8 cellular contexts compared by ENCODE assay signal in the genomic region with DNA sequence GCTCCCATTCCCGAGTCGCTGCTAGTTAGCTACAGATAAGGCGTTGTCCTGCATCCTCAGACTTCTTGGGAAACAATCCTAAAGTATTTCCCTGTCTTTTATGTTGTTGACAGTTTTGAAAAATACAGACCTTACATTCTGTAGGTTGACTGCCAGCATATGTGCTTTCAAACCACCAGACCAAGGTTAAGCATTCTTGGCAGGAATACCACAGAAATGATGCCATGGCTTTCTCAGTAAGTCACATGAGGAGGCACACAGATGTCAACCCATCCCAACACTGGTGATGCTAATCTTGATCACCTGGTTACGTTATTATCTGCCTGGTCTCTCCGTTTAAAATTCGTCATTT. TPM values are rescaled to one million over a fixed set of nuclear protein-coding genes. Genes with fewer than 3 reads are reported as not detected.
DNase-seq lines count a peak whose midpoint lies in the region; ATAC-seq and TF ChIP-seq lines count a peak whose summit lies in the region.

No MANE protein-coding gene starts in this region.

- peak overlapping the region; percentile 89 for H3K27ac ChIP-seq in psoas muscle

- no peaks in the 10 kb centered on the region for H3K9me3 ChIP-seq in psoas muscle

- intact Hi-C loops in psoas muscle (cut with DNase I), result loop anchor here in 1 of 2 donors (2.0 kb wide), 2 partner anchors 47 to 67 kb away; a partner anchor contains a TSS

- peaks cover 0 to 24% of the 10 kb centered on the region in 2 donors for H3K36me3 ChIP-seq in psoas muscle (ENCODE audit: insufficient read depth in 1 of 2, low read depth in 1 of 2)

- H3K4me3 ChIP-seq in psoas muscle, result peak overlapping the region; percentile 86

- peak in 1 of 4 donors; percentile 24 for ATAC-seq in psoas muscle
- no peak for ATAC-seq in GM21786 (IDR thresholded peaks at IDR 0.05; ENCODE audit: unreplicated experiment)
- no peak for ATAC-seq in GM21526 (IDR thresholded peaks at IDR 0.05; ENCODE audit: low FRiP score, unreplicated experiment)

- no peaks in the 10 kb centered on the region for H3K27me3 ChIP-seq in psoas muscle (ENCODE audit: insufficient read depth in 3 of 3, low read length in 2 of 3)

- DNase-seq in GM03348 (ENCODE audit: low spot score), result peak; percentile 50
- DNase-seq in RPMI7951 (ENCODE audit: low read depth), result peak; percentile 31
- peak; percentile 38 for DNase-seq in fibroblast of gingiva (ENCODE audit: low read depth)
- no peak for DNase-seq in psoas muscle
- DNase-seq in NCI-H82 (lab: John Stamatoyannopoulos, UW), result no peak
- no peak for DNase-seq in NCI-H1092 treated with DMSO at 0.1 percent for 48 hours (lab: John Stamatoyannopoulos, UW)

- TF ChIP-seq CTCF in psoas muscle (IDR thresholded peaks at IDR 0.05), result no peak

- 18 to 24% (median 19%) methylated on average over 6 of the region's 6 CpGs for WGBS in psoas muscle, 3 donors

- H3K4me1 ChIP-seq in psoas muscle, result peaks cover 17% of the 10 kb centered on the region

RNA-seq across cellular contexts. Expression of a gene that starts 0.9 kb away (rescaled TPM):
- 29.3 and 30.6 TPM in 2 replicates for total RNA-seq in RPMI7951 (2014; rRNA removed; shearing (Covaris generic))
- total RNA-seq in psoas muscle, result 10 to 100 TPM; 16.1 to 25.7 (median 23.5) TPM
- polyA plus RNA-seq in psoas muscle, result 10 to 100 TPM; 10.3 to 29.5 (median 13.2) TPM

RNA-seq across cellular contexts. Expression of a gene that starts 47.0 kb away (rescaled TPM):
- 102 and 116 TPM in 2 replicates for total RNA-seq in RPMI7951 (2014; rRNA removed; shearing (Covaris generic))
- total RNA-seq in psoas muscle, result 10 to 100 TPM; 42.6 to 91.4 (median 56.2) TPM
- 10 to 100 TPM; 18.1 to 30.7 (median 26.4) TPM for polyA plus RNA-seq in psoas muscle

RNA-seq across cellular contexts. Expression of a gene that starts 49.6 kb away (rescaled TPM):
- 50.1 and 57.1 TPM in 2 replicates for total RNA-seq in RPMI7951 (2014; rRNA removed; shearing (Covaris generic))
- total RNA-seq in psoas muscle, result 10 to 100 TPM in 1 of 4 donors, 1 to 10 TPM in 3; 6.7 to 12.3 (median 7.4) TPM
- 10 to 100 TPM in 2 of 3 donors, 1 to 10 TPM in 1; 9.6 to 20.5 (median 14.2) TPM for polyA plus RNA-seq in psoas muscle

Comparison
In these comparisons a context has a peak if more than half of its experiments do, and no peak if none do; other contexts are left out.
1. DNase-seq: peak in GM03348 (single experiment), RPMI7951 (single experiment) and fibroblast of gingiva (single experiment); none in psoas muscle (0 of 2), NCI-H82 (single experiment) and NCI-H1092 treated with DMSO at 0.1 percent for 48 hours (single experiment).